13 cellular contexts compared by ENCODE assay signal in genomic region chr22:44408227-44409192, GRCh38.
DNase-seq lines count a peak whose midpoint lies in the region; ATAC-seq, FAIRE-seq and TF ChIP-seq lines count a peak whose summit lies in the region.
"Had no signal": no experiment of that assay in that cellular context is flagged by ENCODE, and none has a peak within 500 bp of the region (broad histone marks: within the 10 kb centered on the region; RNA-seq: fewer than 3 reads in every experiment).

No MANE protein-coding gene starts in this region.

- H3K9me3 Mint-ChIP-seq in CD14-positive monocyte = no peaks in the 10 kb centered on the region

- TF ChIP-seq CTCF in CD14-positive monocyte (IDR thresholded peaks at IDR 0.05) = no peak
- no peak for TF ChIP-seq CTCF in K562 (IDR thresholded peaks at IDR 0.05 in 2 of 3, conservative IDR thresholded peaks at IDR 0.05 in 1 of 3; ENCODE audit: insufficient read depth in 2 of 3, low read depth in 1 of 3, low read length in 3 of 3)
- no peak for TF ChIP-seq CTCF in sigmoid colon (IDR thresholded peaks at IDR 0.05)
- TF ChIP-seq CTCF in vagina (IDR thresholded peaks at IDR 0.05) = no peak

- CTCF ChIA-PET in K562 (lab: Yijun Ruan, JAX; ENCODE audit: low intra/inter-chr PET ratio) = no interaction called here

- no peaks in the 10 kb centered on the region for H3K4me1 Mint-ChIP-seq in CD14-positive monocyte

- H3K9me3 ChIP-seq in K562 (replicated peaks; ENCODE audit: control insufficient read depth, insufficient read depth, low read depth, low read length) (no peaks in the 10 kb centered on the region), mesenchymal stem cell (ENCODE audit: control insufficient read depth, low read length) (no peaks in the 10 kb centered on the region), sigmoid colon (no peaks in the 10 kb centered on the region), vagina (no peaks in the 10 kb centered on the region)

- no peaks in the 10 kb centered on the region for H3K9me1 ChIP-seq in K562 (ENCODE audit: control insufficient read depth, insufficient read depth, low read length)

- no peak overlapping the region for H3K27ac ChIP-seq in K562 (ENCODE audit: extremely low read depth, low read depth, low read length)
- no peak overlapping the region for H3K27ac ChIP-seq in mesenchymal stem cell (ENCODE audit: low read length, poor library complexity, severe bottlenecking)
- H3K27ac ChIP-seq in sigmoid colon = no peak overlapping the region
- no peak overlapping the region for H3K27ac ChIP-seq in vagina

- POLR2A ChIA-PET in K562 (lab: Yijun Ruan, JAX) = no interaction called here

- no peak overlapping the region for H2BK5ac ChIP-seq in mesenchymal stem cell (ENCODE audit: low read depth, low read length, poor library complexity, severe bottlenecking)

- no peak overlapping the region for H4K8ac ChIP-seq in mesenchymal stem cell (ENCODE audit: low read length)

- TF ChIP-seq POLR2A in K562 (conservative IDR thresholded peaks at IDR 0.05) = no peak
- no peak for TF ChIP-seq POLR2A in sigmoid colon (IDR thresholded peaks at IDR 0.05)
- no peak for TF ChIP-seq POLR2A in vagina (IDR thresholded peaks at IDR 0.05)

- TF ChIP-seq EP300 in K562 (IDR thresholded peaks at IDR 0.05; ENCODE audit: low read length) (no peak), sigmoid colon (IDR thresholded peaks at IDR 0.05) (no peak)

- WGBS in K562 (ENCODE audit: insufficient coverage, low coverage, missing lambda C conversion rate) = 2% methylated on average over 22 of the region's 25 CpGs
- 82% methylated on average over 25 of the region's 25 CpGs for WGBS in mesenchymal stem cell
- 77 to 85% methylated on average over 25 of the region's 25 CpGs for WGBS in sigmoid colon, 2 donors

- H3K79me2 ChIP-seq in K562 (ENCODE audit: control insufficient read depth, insufficient read depth, low read length) = no peaks in the 10 kb centered on the region

- H3K4me1 ChIP-seq in K562 (replicated peaks in 1 of 2; ENCODE audit: control insufficient read depth in 2 of 2, insufficient read depth in 2 of 2, low read length in 2 of 2) (no peaks in the 10 kb centered on the region), mesenchymal stem cell (ENCODE audit: control insufficient read depth, insufficient read depth, low read depth, low read length) (peaks cover 5% of the 10 kb centered on the region), sigmoid colon (peaks cover 0 to 13% (median 4%) of the 10 kb centered on the region in 4 donors), vagina (no peaks in the 10 kb centered on the region)

- no peak for FAIRE-seq in K562 (lab: Jason Lieb, UNC)
- FAIRE-seq: H54 had no signal

- H3K27me3 ChIP-seq in K562 (ENCODE audit: control insufficient read depth in 2 of 2, insufficient read depth in 2 of 2, low read length in 2 of 2) (peaks cover 4 to 47% of the 10 kb centered on the region in 2 experiments; a peak in 4 of 5 replicates), mesenchymal stem cell (ENCODE audit: control insufficient read depth in 1 of 2, insufficient read depth in 1 of 2, low read length in 2 of 2) (peaks cover 70 to 83% of the 10 kb centered on the region in 2 experiments), sigmoid colon (no peaks in the 10 kb centered on the region), vagina (no peaks in the 10 kb centered on the region)

- H2AFZ ChIP-seq in K562 (ENCODE audit: low read depth, low read length) (no peak overlapping the region), mesenchymal stem cell (ENCODE audit: low read depth, low read length) (peak overlapping the region; percentile 5)

- BruUV-seq in K562 (replicated peaks; lab: Mats Ljungman, UMichigan) = no TSS peak

- H3K36me3 Mint-ChIP-seq in CD14-positive monocyte = no peaks in the 10 kb centered on the region

- H3K27ac Mint-ChIP-seq in CD14-positive monocyte = no peak overlapping the region

- no peak overlapping the region for H2BK12ac ChIP-seq in mesenchymal stem cell (ENCODE audit: low read length in 2 of 2)

- no peak for ATAC-seq in K562

- H2AK5ac ChIP-seq in mesenchymal stem cell (ENCODE audit: low read length, severe bottlenecking) = no peak overlapping the region

- H3K4me2 ChIP-seq in K562 (ENCODE audit: insufficient read depth, low read length) (no peak overlapping the region), mesenchymal stem cell (ENCODE audit: low read length, poor library complexity, severe bottlenecking) (no peak overlapping the region)

- H4K20me1 ChIP-seq in K562 (replicated peaks; ENCODE audit: control insufficient read depth, insufficient read depth, low read length) = no peaks in the 10 kb centered on the region; the same call in 1 of the 2 replicates

- peaks cover 3 to 8% (median 5%) of the 10 kb centered on the region in 3 donors for H3K27me3 Mint-ChIP-seq in CD14-positive monocyte (ENCODE audit: low read depth in 3 of 3)

- no peak overlapping the region for H3K23ac ChIP-seq in mesenchymal stem cell (ENCODE audit: low read length in 2 of 2)

- H3K4me3 Mint-ChIP-seq in CD14-positive monocyte = no peak overlapping the region

- H3K4ac ChIP-seq in mesenchymal stem cell (ENCODE audit: low read depth in 1 of 2, low read length in 2 of 2) = no peak overlapping the region

- H3K36me3 ChIP-seq in K562 (ENCODE audit: control insufficient read depth, insufficient read depth, low read length) = no peaks in the 10 kb centered on the region
- no peaks in the 10 kb centered on the region for H3K36me3 ChIP-seq in mesenchymal stem cell (ENCODE audit: control insufficient read depth in 1 of 2, insufficient read depth in 2 of 2, low read depth in 1 of 2, low read length in 2 of 2)
- no peaks in the 10 kb centered on the region for H3K36me3 ChIP-seq in sigmoid colon
- no peaks in the 10 kb centered on the region for H3K36me3 ChIP-seq in vagina

- H3K18ac ChIP-seq in mesenchymal stem cell (ENCODE audit: low read depth in 1 of 2, low read length in 2 of 2) = no peak overlapping the region

- H2BK15ac ChIP-seq in mesenchymal stem cell (ENCODE audit: low read depth, poor library complexity, severe bottlenecking) = no peak overlapping the region

- intact Hi-C loops in CD14-positive monocyte (cut with micrococcal nuclease) (no loop called here), K562 (cut with micrococcal nuclease) (no loop called here), sigmoid colon (cut with DNase I) (no loop called here), vagina (cut with DNase I) (no loop called here)

- in situ Hi-C loops in K562 (cut with MboI) = no loop called here

- H3K9ac ChIP-seq in K562 (ENCODE audit: insufficient read depth in 1 of 2, low read depth in 2 of 2, low read length in 2 of 2) (no peak overlapping the region), mesenchymal stem cell (ENCODE audit: low read length) (no peak overlapping the region)

- no peak overlapping the region for H3K4me3 ChIP-seq in K562
- no peak overlapping the region for H3K4me3 ChIP-seq in mesenchymal stem cell (ENCODE audit: insufficient read depth in 1 of 2, low read depth in 1 of 2, low read length in 2 of 2)
- H3K4me3 ChIP-seq in sigmoid colon = no peak overlapping the region
- no peak overlapping the region for H3K4me3 ChIP-seq in vagina

- no peak overlapping the region for H3K14ac ChIP-seq in mesenchymal stem cell (ENCODE audit: low read length in 2 of 2)

- DNase-seq in CD14-positive monocyte (ENCODE audit: low spot score) (peak; percentile 16), K562 (ENCODE audit: extremely low read depth in 1 of 4, low spot score in 3 of 4) (no peak), mesenchymal stem cell (no peak), sigmoid colon (peak; percentile 44), globus pallidus (ENCODE audit: low spot score) (no peak), NCI-H510A treated with DMSO at 0.1 percent for 48 hours (lab: John Stamatoyannopoulos, UW) (no peak), vagina (ENCODE audit: extremely low spot score in 2 of 2) (no peak)
- DNase-seq: DMS 273 treated with DMSO at 0.1 percent for 48 hours; Karpas-422; NCI-H187 treated with DMSO at 0.1 percent for 48 hours; NK-92 treated with Interleukin-12 subunit alpha and Interleukin-12 subunit beta, amount 100 ng/mL, for 24 hours; OCI-M1 had no signal

- H3K79me1 ChIP-seq in mesenchymal stem cell (replicated peaks; ENCODE audit: low read length, poor library complexity, severe bottlenecking) = no peaks in the 10 kb centered on the region

- no peak overlapping the region for H2BK120ac ChIP-seq in mesenchymal stem cell (ENCODE audit: low read depth, low read length)

- TF ChIP-seq RAD21 in K562 (CRISPR knock-in tag; conservative IDR thresholded peaks at IDR 0.05 in 1 of 2, IDR thresholded peaks at IDR 0.05 in 1 of 2) = no peak

- peak overlapping the region; percentile 28 for H4K91ac ChIP-seq in mesenchymal stem cell (ENCODE audit: low read length)

TF ChIP-seq in K562, 482 proteins besides CTCF, POLR2A, EP300 and RAD21:
- TF ChIP-seq FOXA3 (CRISPR knock-in tag; conservative IDR thresholded peaks at IDR 0.05 in 1 of 2, IDR thresholded peaks at IDR 0.05 in 1 of 2) = no peak
- TF ChIP-seq ZKSCAN1 (IDR thresholded peaks at IDR 0.05; ENCODE audit: low read depth, low read length) = 0 out of 2 replicates have a peak, but pooled peaks have one; percentile 15

Comparison
In these comparisons a context has a peak if more than half of its experiments do, and no peak if none do; other contexts are left out.
1. DNase-seq: peak in CD14-positive monocyte (single experiment) and sigmoid colon (single experiment); none in K562 (0 of 4), mesenchymal stem cell (single experiment), globus pallidus (single experiment), NCI-H510A treated with DMSO at 0.1 percent for 48 hours (single experiment) and vagina (0 of 2).